Comparison of ENCODE assay signal across 21 cellular contexts in genomic region chr2:190158798-190159434, GRCh38.
DNase-seq lines count a peak whose midpoint lies in the region; ATAC-seq and TF ChIP-seq lines count a peak whose summit lies in the region.
"Had no signal": no experiment of that assay in that cellular context is flagged by ENCODE, and none has a peak within 500 bp of the region (broad histone marks: within the 10 kb centered on the region; RNA-seq: fewer than 3 reads in every experiment).

No MANE protein-coding gene starts in this region.

- H3K4me1 ChIP-seq in breast epithelium = peaks cover 0 to 22% of the 10 kb centered on the region in 2 donors
- peaks cover 4% of the 10 kb centered on the region for H3K4me1 ChIP-seq in endodermal cell (ENCODE audit: control insufficient read depth, insufficient read depth, low read length)
- H3K4me1 ChIP-seq in mesenchymal stem cell (ENCODE audit: control insufficient read depth, insufficient read depth, low read depth, low read length) = no peaks in the 10 kb centered on the region
- peaks cover 27% of the 10 kb centered on the region for H3K4me1 ChIP-seq in vagina
- no peaks in the 10 kb centered on the region for H3K4me1 ChIP-seq in BE2C
- H3K4me1 ChIP-seq: BLaER1 treated with 17β-estradiol and CSF1 and Interleukin-3, amounts not matched to agents 10 nM and 100 nM; upper lobe of right lung had no signal

- H3K27me3 Mint-ChIP-seq in MCF 10A (ENCODE audit: insufficient read depth, unreplicated experiment) (no peaks in the 10 kb centered on the region), endodermal cell (ENCODE audit: insufficient read depth) (no peaks in the 10 kb centered on the region)
- H3K27me3 Mint-ChIP-seq in naive thymus-derived CD8-positive, alpha-beta T cell = peaks cover 0 to 4% (median 0%) of the 10 kb centered on the region in 5 donors
- H3K27me3 Mint-ChIP-seq: activated CD8-positive, alpha-beta T cell treated with anti-CD3 and anti-CD28 coated beads for 36 hours; activated naive CD8-positive, alpha-beta T cell treated with anti-CD3 and anti-CD28 coated beads for 36 hours had no signal

- CTCF ChIA-PET in MCF 10A (lab: Yijun Ruan, JAX) = no interaction called here

- H3K27ac ChIP-seq in breast epithelium (peak overlapping the region; percentile 90 to 91), endodermal cell (ENCODE audit: low read depth, low read length) (no peak overlapping the region), mesenchymal stem cell (ENCODE audit: low read length, poor library complexity, severe bottlenecking) (no peak overlapping the region), vagina (peak overlapping the region; percentile 31)
- H3K27ac ChIP-seq: BLaER1 treated with 17β-estradiol and CSF1 and Interleukin-3, amounts not matched to agents 10 nM and 100 nM; upper lobe of right lung had no signal

- no peak overlapping the region for H3K18ac ChIP-seq in mesenchymal stem cell (ENCODE audit: low read depth in 1 of 2, low read length in 2 of 2)

- no peak overlapping the region for H2AK5ac ChIP-seq in mesenchymal stem cell (ENCODE audit: low read length, severe bottlenecking)

- H3K9me3 Mint-ChIP-seq in MCF 10A (ENCODE audit: unreplicated experiment) (no peaks in the 10 kb centered on the region), endodermal cell (no peaks in the 10 kb centered on the region)
- H3K9me3 Mint-ChIP-seq in naive thymus-derived CD8-positive, alpha-beta T cell = peaks cover 0 to under 1% (median 0%) of the 10 kb centered on the region in 9 donors
- H3K9me3 Mint-ChIP-seq: activated CD8-positive, alpha-beta T cell treated with anti-CD3 and anti-CD28 coated beads for 36 hours; activated naive CD8-positive, alpha-beta T cell treated with anti-CD3 and anti-CD28 coated beads for 36 hours had no signal

- no peak for ATAC-seq in naive thymus-derived CD8-positive, alpha-beta T cell
- ATAC-seq: activated CD8-positive, alpha-beta T cell treated with anti-CD3 and anti-CD28 coated beads for 36 hours; Panc1; upper lobe of right lung had no signal

- H3K27ac Mint-ChIP-seq in MCF 10A (ENCODE audit: low read depth, unreplicated experiment) = no peak overlapping the region
- no peak overlapping the region for H3K27ac Mint-ChIP-seq in endodermal cell
- no peak overlapping the region for H3K27ac Mint-ChIP-seq in naive thymus-derived CD8-positive, alpha-beta T cell
- H3K27ac Mint-ChIP-seq: activated CD8-positive, alpha-beta T cell treated with anti-CD3 and anti-CD28 coated beads for 36 hours; activated naive CD8-positive, alpha-beta T cell treated with anti-CD3 and anti-CD28 coated beads for 36 hours had no signal

- H3K4ac ChIP-seq in mesenchymal stem cell (ENCODE audit: low read depth in 1 of 2, low read length in 2 of 2) = no peak overlapping the region

- H4K91ac ChIP-seq in mesenchymal stem cell (ENCODE audit: low read length) = no peak overlapping the region

- H2BK12ac ChIP-seq in mesenchymal stem cell (ENCODE audit: low read length in 2 of 2) = no peak overlapping the region

- 88% methylated on average over 2 of the region's 3 CpGs; no CpG with 5 or more reads in 1 of the 2 experiments for WGBS in endodermal cell (ENCODE audit: insufficient coverage in 1 of 2, insufficient read length in 1 of 2), 2 experiments
- 96% methylated on average over 1 of the region's 3 CpGs for WGBS in mesenchymal stem cell

- POLR2A ChIA-PET in MCF 10A (lab: Yijun Ruan, JAX) = no interaction called here
- POLR2A ChIA-PET in naive thymus-derived CD8-positive, alpha-beta T cell (lab: Charles Lee) = no interaction called here

- BruUV-seq in MCF 10A (replicated peaks; lab: Mats Ljungman, UMichigan) = no TSS peak

- H3K4me1 Mint-ChIP-seq in MCF 10A (ENCODE audit: insufficient read depth, unreplicated experiment) (no peaks in the 10 kb centered on the region), endodermal cell (peaks cover 10% of the 10 kb centered on the region)
- H3K4me1 Mint-ChIP-seq in naive thymus-derived CD8-positive, alpha-beta T cell = no peaks in the 10 kb centered on the region
- H3K4me1 Mint-ChIP-seq: activated naive CD8-positive, alpha-beta T cell treated with anti-CD3 and anti-CD28 coated beads for 36 hours had no signal

- H3K36me3 Mint-ChIP-seq in MCF 10A (ENCODE audit: insufficient read depth, unreplicated experiment) (peaks cover 4% of the 10 kb centered on the region), endodermal cell (ENCODE audit: low read depth) (no peaks in the 10 kb centered on the region)
- H3K36me3 Mint-ChIP-seq in naive thymus-derived CD8-positive, alpha-beta T cell = peaks cover 0 to 1% (median 0%) of the 10 kb centered on the region in 3 donors
- H3K36me3 Mint-ChIP-seq: activated naive CD8-positive, alpha-beta T cell treated with anti-CD3 and anti-CD28 coated beads for 36 hours had no signal

- H3K9ac ChIP-seq in endodermal cell (ENCODE audit: extremely low read depth, low read length, poor library complexity, severe bottlenecking) (no peak overlapping the region), mesenchymal stem cell (ENCODE audit: low read length) (peak overlapping the region; percentile 40)
- H3K9ac ChIP-seq: BLaER1 treated with 17β-estradiol and CSF1 and Interleukin-3, amounts not matched to agents 10 nM and 100 nM had no signal

- no peak overlapping the region for H4K8ac ChIP-seq in mesenchymal stem cell (ENCODE audit: low read length)

- no peak overlapping the region for H3K23ac ChIP-seq in mesenchymal stem cell (ENCODE audit: low read length in 2 of 2)

- H3K27me3 ChIP-seq in breast epithelium = no peaks in the 10 kb centered on the region
- H3K27me3 ChIP-seq in endodermal cell (ENCODE audit: control insufficient read depth, insufficient read depth, low read length, poor library complexity, severe bottlenecking) = no peaks in the 10 kb centered on the region
- H3K27me3 ChIP-seq in mesenchymal stem cell (ENCODE audit: control insufficient read depth in 1 of 2, insufficient read depth in 1 of 2, low read length in 2 of 2) = no peaks in the 10 kb centered on the region
- H3K27me3 ChIP-seq in vagina = no peaks in the 10 kb centered on the region
- no peaks in the 10 kb centered on the region for H3K27me3 ChIP-seq in BE2C
- H3K27me3 ChIP-seq: BLaER1 treated with 17β-estradiol and CSF1 and Interleukin-3, amounts not matched to agents 10 nM and 100 nM; upper lobe of right lung had no signal

- no peak overlapping the region for H3K4me3 Mint-ChIP-seq in MCF 10A (ENCODE audit: unreplicated experiment)
- no peak overlapping the region for H3K4me3 Mint-ChIP-seq in endodermal cell
- H3K4me3 Mint-ChIP-seq in naive thymus-derived CD8-positive, alpha-beta T cell = no peak overlapping the region
- H3K4me3 Mint-ChIP-seq: activated CD8-positive, alpha-beta T cell treated with anti-CD3 and anti-CD28 coated beads for 36 hours; activated naive CD8-positive, alpha-beta T cell treated with anti-CD3 and anti-CD28 coated beads for 36 hours had no signal

- H3K9me3 ChIP-seq in breast epithelium = no peaks in the 10 kb centered on the region
- no peaks in the 10 kb centered on the region for H3K9me3 ChIP-seq in endodermal cell (ENCODE audit: control insufficient read depth, low read length)
- H3K9me3 ChIP-seq in mesenchymal stem cell (ENCODE audit: control insufficient read depth, low read length) = no peaks in the 10 kb centered on the region
- H3K9me3 ChIP-seq in vagina = no peaks in the 10 kb centered on the region
- no peaks in the 10 kb centered on the region for H3K9me3 ChIP-seq in BE2C
- H3K9me3 ChIP-seq: BLaER1 treated with 17β-estradiol and CSF1 and Interleukin-3, amounts not matched to agents 10 nM and 100 nM; upper lobe of right lung had no signal

- no peak for TF ChIP-seq CTCF in breast epithelium (IDR thresholded peaks at IDR 0.05)
- TF ChIP-seq CTCF in MCF 10A (IDR thresholded peaks at IDR 0.05; ENCODE audit: unreplicated experiment) = no peak
- no peak for TF ChIP-seq CTCF in endodermal cell (conservative IDR thresholded peaks at IDR 0.05)
- TF ChIP-seq CTCF in vagina (IDR thresholded peaks at IDR 0.05) = no peak
- no peak for TF ChIP-seq CTCF in BE2C (IDR thresholded peaks at IDR 0.05; ENCODE audit: low read depth, low read length)

- H3K79me1 ChIP-seq in mesenchymal stem cell (replicated peaks; ENCODE audit: low read length, poor library complexity, severe bottlenecking) = no peaks in the 10 kb centered on the region

- H2BK15ac ChIP-seq in mesenchymal stem cell (ENCODE audit: low read depth, poor library complexity, severe bottlenecking) = no peak overlapping the region

- intact Hi-C loops in breast epithelium (cut with DNase I; ENCODE audit: low total_unique reads) (no loop called here), MCF 10A (cut with micrococcal nuclease) (no loop called here), vagina (cut with DNase I) (no loop called here)

- no peak overlapping the region for H2BK120ac ChIP-seq in mesenchymal stem cell (ENCODE audit: low read depth, low read length)

- DNase-seq in breast epithelium (ENCODE audit: low spot score in 2 of 2) = no peak
- DNase-seq in MCF 10A (ENCODE audit: unreplicated experiment) = no peak
- DNase-seq in endodermal cell = peak; percentile 71
- no peak for DNase-seq in mesenchymal stem cell
- no peak for DNase-seq in vagina (ENCODE audit: extremely low spot score in 2 of 2)
- no peak for DNase-seq in BE2C
- no peak for DNase-seq in naive thymus-derived CD8-positive, alpha-beta T cell
- DNase-seq in NCI-H510A (lab: John Stamatoyannopoulos, UW) = no peak
- DNase-seq: 8988T; activated CD8-positive, alpha-beta T cell treated with anti-CD3 and anti-CD28 coated beads for 36 hours; activated naive CD8-positive, alpha-beta T cell treated with anti-CD3 and anti-CD28 coated beads for 36 hours; activated T-cell treated with anti-CD3 and anti-CD28 coated beads, Interleukin-2, amount 50 U/mL, for 48 hours; cerebellar nuclear complex; DMS 273 treated with DMSO at 0.1 percent for 48 hours; MV-4-11; NCI-H2107; NCI-H69; upper lobe of right lung had no signal

- H3K14ac ChIP-seq in mesenchymal stem cell (ENCODE audit: low read length in 2 of 2) = peak overlapping the region in 1 of 2 experiments; percentile 36

- TF ChIP-seq POLR2A in breast epithelium (IDR thresholded peaks at IDR 0.05) (no peak), vagina (IDR thresholded peaks at IDR 0.05) (no peak)

- H2BK5ac ChIP-seq in mesenchymal stem cell (ENCODE audit: low read depth, low read length, poor library complexity, severe bottlenecking) = no peak overlapping the region

- no peak overlapping the region for H3K4me3 ChIP-seq in breast epithelium
- H3K4me3 ChIP-seq in endodermal cell (ENCODE audit: low read length) = no peak overlapping the region
- no peak overlapping the region for H3K4me3 ChIP-seq in mesenchymal stem cell (ENCODE audit: insufficient read depth in 1 of 2, low read depth in 1 of 2, low read length in 2 of 2)
- no peak overlapping the region for H3K4me3 ChIP-seq in vagina
- no peak overlapping the region for H3K4me3 ChIP-seq in BE2C (ENCODE audit: low read depth, low read length)
- H3K4me3 ChIP-seq: BLaER1 treated with 17β-estradiol and CSF1 and Interleukin-3, amounts not matched to agents 10 nM and 100 nM; smooth muscle cell; upper lobe of right lung had no signal

- no peak overlapping the region for H2AFZ ChIP-seq in mesenchymal stem cell (ENCODE audit: low read depth, low read length)

- no peak overlapping the region for H3K4me2 ChIP-seq in mesenchymal stem cell (ENCODE audit: low read length, poor library complexity, severe bottlenecking)
- H3K4me2 ChIP-seq: BLaER1 treated with 17β-estradiol and CSF1 and Interleukin-3, amounts not matched to agents 10 nM and 100 nM; smooth muscle cell had no signal

- no peaks in the 10 kb centered on the region for H3K36me3 ChIP-seq in breast epithelium
- H3K36me3 ChIP-seq in endodermal cell (ENCODE audit: control insufficient read depth, insufficient read depth, low read length) = no peaks in the 10 kb centered on the region
- no peaks in the 10 kb centered on the region for H3K36me3 ChIP-seq in mesenchymal stem cell (ENCODE audit: control insufficient read depth in 1 of 2, insufficient read depth in 2 of 2, low read depth in 1 of 2, low read length in 2 of 2)
- no peaks in the 10 kb centered on the region for H3K36me3 ChIP-seq in vagina
- H3K36me3 ChIP-seq in BE2C = no peaks in the 10 kb centered on the region
- H3K36me3 ChIP-seq: BLaER1 treated with 17β-estradiol and CSF1 and Interleukin-3, amounts not matched to agents 10 nM and 100 nM; upper lobe of right lung had no signal

Comparison
In these comparisons a context has a peak if more than half of its experiments do, and no peak if none do; other contexts are left out.
1. H3K27ac ChIP-seq: peak in breast epithelium (2 of 2) and vagina (single experiment); none in endodermal cell (single experiment) and mesenchymal stem cell (single experiment).